ENCODE assay signal across 8 cellular contexts in the genomic region with DNA sequence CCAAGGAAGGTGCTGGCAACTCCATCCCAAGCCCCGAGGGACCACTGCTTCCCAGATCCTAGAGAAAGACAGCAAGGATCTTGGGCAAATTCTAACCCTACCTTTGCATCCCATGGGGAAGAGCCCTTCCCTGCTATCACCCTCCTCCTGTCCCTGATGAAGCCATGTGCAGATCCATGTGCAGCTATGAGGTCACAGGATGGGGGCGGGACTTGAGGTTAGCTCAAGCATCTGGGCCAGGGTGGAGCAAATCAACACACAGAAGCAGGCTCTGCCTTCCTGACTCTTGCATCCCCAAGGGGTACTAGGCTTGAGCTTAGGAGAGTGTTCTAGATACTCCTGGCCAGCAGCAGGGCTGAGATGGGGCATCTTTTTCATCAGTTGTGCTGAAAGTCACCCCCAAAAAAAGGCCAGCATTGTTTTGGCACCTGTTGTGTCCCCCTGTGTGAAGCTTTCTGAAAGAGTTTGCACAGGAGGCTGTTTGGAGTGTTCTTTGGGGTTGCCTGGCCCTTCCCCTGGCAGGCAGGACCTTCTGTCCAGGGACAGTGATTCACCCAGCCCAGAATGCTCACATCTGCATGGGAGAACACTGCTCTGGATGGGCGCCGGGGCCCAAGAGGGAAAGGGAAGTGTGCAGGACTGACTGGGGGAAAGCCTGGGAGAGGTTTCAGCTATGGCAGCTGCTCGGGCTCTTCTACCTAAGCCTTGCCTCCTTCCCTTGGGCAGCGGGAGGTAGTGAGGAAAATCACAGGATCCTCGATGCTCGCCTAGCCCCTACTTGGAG. TPM values are rescaled to one million over a fixed set of nuclear protein-coding genes. Genes with fewer than 3 reads are reported as not detected.
DNase-seq lines count a peak whose midpoint lies in the region; ATAC-seq and TF ChIP-seq lines count a peak whose summit lies in the region.

No MANE protein-coding gene starts in this region.

- H3K4me1 ChIP-seq in SJSA1 (replicated peaks), result peaks cover 29% of the 10 kb centered on the region
- peaks cover 51% of the 10 kb centered on the region for H3K4me1 ChIP-seq in adipocyte (ENCODE audit: control insufficient read depth, insufficient read depth, low read length)
- H3K4me1 ChIP-seq in left lung, result peaks cover 25 to 58% of the 10 kb centered on the region in 2 donors
- H3K4me1 ChIP-seq in thoracic aorta (ENCODE audit: control insufficient read depth in 1 of 2, low read depth in 2 of 2), result peaks cover 37 to 58% of the 10 kb centered on the region in 2 donors

- peak; percentile 10 to 41 for DNase-seq in SJSA1 (ENCODE audit: low read depth in 1 of 2, low spot score in 2 of 2)
- DNase-seq in adipocyte (ENCODE audit: low read depth), result peak; percentile 69
- DNase-seq in left lung, result peak; percentile 68 to 72
- no peak for DNase-seq in thoracic aorta (ENCODE audit: low spot score)
- no peak for DNase-seq in retina
- DNase-seq in islet precursor cell, result no peak

- ATAC-seq in GM21423 (IDR thresholded peaks at IDR 0.05; ENCODE audit: unreplicated experiment), result peak; percentile 25
- ATAC-seq in left lung, result no peak
- no peak for ATAC-seq in thoracic aorta (ENCODE audit: insufficient number of reproducible peaks, low FRiP score, low read depth)
- no peak for ATAC-seq in HG03520 (IDR thresholded peaks at IDR 0.05; ENCODE audit: unreplicated experiment)

- H3K27me3 ChIP-seq in SJSA1 (replicated peaks), result no peaks in the 10 kb centered on the region
- peaks cover 17% of the 10 kb centered on the region for H3K27me3 ChIP-seq in adipocyte (replicated peaks; ENCODE audit: control insufficient read depth, insufficient read depth, low read length)
- H3K27me3 ChIP-seq in left lung, result peaks cover 0 to 2% of the 10 kb centered on the region in 2 donors
- no peaks in the 10 kb centered on the region for H3K27me3 ChIP-seq in thoracic aorta (replicated peaks; ENCODE audit: insufficient read depth)

- intact Hi-C loops in left lung (cut with DNase I), result loop anchor here in 1 of 2 donors (5.0 kb wide), 1 partner anchor 38 kb away; no protein-coding TSS in a partner anchor

- TF ChIP-seq CTCF in left lung (IDR thresholded peaks at IDR 0.05) (no peak), thoracic aorta (IDR thresholded peaks at IDR 0.05) (no peak)

- H3K36me3 ChIP-seq in SJSA1 (no peaks in the 10 kb centered on the region), adipocyte (ENCODE audit: control insufficient read depth, insufficient read depth, low read length, severe bottlenecking) (no peaks in the 10 kb centered on the region), left lung (no peaks in the 10 kb centered on the region), thoracic aorta (no peaks in the 10 kb centered on the region)

- H3K9ac ChIP-seq in adipocyte (ENCODE audit: low read length), result peak overlapping the region; percentile 32

- H3K9me3 ChIP-seq in SJSA1 (replicated peaks) (no peaks in the 10 kb centered on the region), adipocyte (ENCODE audit: control insufficient read depth, low read length) (no peaks in the 10 kb centered on the region), left lung (no peaks in the 10 kb centered on the region), thoracic aorta (no peaks in the 10 kb centered on the region)

- H3K4me3 ChIP-seq in SJSA1, result no peak overlapping the region
- H3K4me3 ChIP-seq in adipocyte (ENCODE audit: low read length), result no peak overlapping the region
- H3K4me3 ChIP-seq in left lung, result no peak overlapping the region
- H3K4me3 ChIP-seq in thoracic aorta, result no peak overlapping the region

- H3K27ac ChIP-seq in SJSA1 (no peak overlapping the region), left lung (peak overlapping the region in 1 of 2 donors; percentile 50), thoracic aorta (peak overlapping the region; percentile 93 to 98)

RNA-seq across cellular contexts. Expression of a gene that starts 50.8 kb away (rescaled TPM):
- total RNA-seq in SJSA1 (2014; rRNA removed; shearing (Covaris generic)), result 72.0 and 117 TPM in 2 replicates
- total RNA-seq in left lung (10 to 100 TPM; 29.4 to 36.2 TPM), thoracic aorta (10 to 100 TPM; 31.7 to 34.0 TPM)

Comparison
In these comparisons a context has a peak if more than half of its experiments do, and no peak if none do; other contexts are left out.
1. DNase-seq: peak in SJSA1 (2 of 2), adipocyte (single experiment) and left lung (2 of 2); none in thoracic aorta (single experiment), retina (single experiment) and islet precursor cell (single experiment).